ENCODE assay signal across 22 cellular contexts in genomic region chr19:4036576-4037300, GRCh38. TPM values are rescaled to one million over a fixed set of nuclear protein-coding genes. Genes with fewer than 3 reads are reported as not detected.
A peak's percentile ranks its signal among the peaks of the same experiment; 100 is the strongest.
DNase-seq lines count a peak whose midpoint lies in the region; ATAC-seq, FAIRE-seq and TF ChIP-seq lines count a peak whose summit lies in the region.
"Had no signal": no experiment of that assay in that cellular context is flagged by ENCODE, and none has a peak within 500 bp of the region (broad histone marks: within the 10 kb centered on the region; RNA-seq: fewer than 3 reads in every experiment).

No MANE protein-coding gene starts in this region.

- H3K4me2 ChIP-seq in keratinocyte (ENCODE audit: control insufficient read depth, extremely low read depth, insufficient read depth, low read depth, low read length), result no peak overlapping the region
- H3K4me2 ChIP-seq: PC-9 had no signal

- dilution Hi-C loops in keratinocyte (cut with MboI; ENCODE audit: extremely low pct_ligation_motif_present, low sequenced_read_pairs), result no loop called here

- H3K27ac ChIP-seq in keratinocyte (ENCODE audit: control insufficient read depth, insufficient read depth, low read length) (no peak overlapping the region), left ventricle myocardium inferior (replicated peaks) (no peak overlapping the region)
- H3K27ac ChIP-seq: 22Rv1, PC-9, RWPE1 had no signal

- H3K9me1 ChIP-seq in keratinocyte (ENCODE audit: control insufficient read depth, extremely low read depth, insufficient read depth, low read length), result no peaks in the 10 kb centered on the region

- no peaks in the 10 kb centered on the region for H3K27me3 ChIP-seq in keratinocyte (ENCODE audit: control insufficient read depth, extremely low read depth, insufficient read depth, low read length)
- H3K27me3 ChIP-seq in left ventricle myocardium inferior (ENCODE audit: low read depth), result no peaks in the 10 kb centered on the region

- POLR2A ChIA-PET in activated CD4-positive, alpha-beta T cell treated with anti-CD3 and anti-CD28 coated beads for 36 hours (lab: Charles Lee), result no interaction called here
- POLR2A ChIA-PET in WTC11 (lab: Charles Lee), result no interaction called here

- H3K27ac Mint-ChIP-seq in activated CD4-positive, alpha-beta T cell treated with anti-CD3 and anti-CD28 coated beads for 36 hours, result no peak overlapping the region
- H3K27ac Mint-ChIP-seq in WTC11, result no peak overlapping the region
- H3K27ac Mint-ChIP-seq in stimulated activated naive B cell treated with anti-CD40 and anti-IgM and Interleukin-4, amounts not matched to agents 10 μg/mL and 1 μg/mL and 100 μg/mL, for 72 hours, result no peak overlapping the region
- H3K27ac Mint-ChIP-seq: B cell; CD4-positive, alpha-beta T cell; HFFc6 had no signal

- CTCF ChIA-PET in activated CD4-positive, alpha-beta T cell treated with anti-CD3 and anti-CD28 coated beads for 36 hours (lab: Charles Lee), result no interaction called here
- CTCF ChIA-PET in WTC11 (lab: Charles Lee), result no interaction called here

- no peak overlapping the region for H2AFZ ChIP-seq in keratinocyte (ENCODE audit: control insufficient read depth, low read length)
- H2AFZ ChIP-seq: PC-9 had no signal

- no peak for DNase-seq in activated CD4-positive, alpha-beta T cell treated with anti-CD3 and anti-CD28 coated beads for 36 hours
- DNase-seq in activated CD4-positive, alpha-beta T cell treated with anti-CD3 and anti-CD28 coated beads for 1 hour, result no peak
- no peak for DNase-seq in WTC11 (ENCODE audit: low spot score)
- DNase-seq in keratinocyte (ENCODE audit: low read depth, low spot score), result no peak
- no peak for DNase-seq in stimulated activated naive B cell treated with anti-CD40 and anti-IgM and Interleukin-4, amounts not matched to agents 10 μg/mL and 1 μg/mL and 100 μg/mL, for 72 hours
- no peak for DNase-seq in activated T-cell treated with anti-CD3 and anti-CD28 coated beads, Interleukin-2, amount 50 U/mL, for 48 hours
- DNase-seq in middle frontal gyrus (ENCODE audit: extremely low spot score, low spot score), result no peak
- no peak for DNase-seq in left ventricle myocardium inferior
- DNase-seq: CD4-positive, alpha-beta T cell; HFFc6; Karpas-422; NCI-H1048; NCI-H1436; NCI-H1930; NCI-H226; NCI-H524; NCI-H82; PC-9; SIG-M5 had no signal

- intact Hi-C loops in activated CD4-positive, alpha-beta T cell treated with anti-CD3 and anti-CD28 coated beads for 36 hours (cut with DNase I, micrococcal nuclease), result no loop called here
- intact Hi-C loops in left ventricle myocardium inferior (cut with micrococcal nuclease), result no loop called here

- FAIRE-seq in keratinocyte (lab: Jason Lieb, UNC), result peak; percentile 88

- H3K9me3 Mint-ChIP-seq in activated CD4-positive, alpha-beta T cell treated with anti-CD3 and anti-CD28 coated beads for 36 hours (ENCODE audit: low read depth), result no peaks in the 10 kb centered on the region
- no peaks in the 10 kb centered on the region for H3K9me3 Mint-ChIP-seq in WTC11
- no peaks in the 10 kb centered on the region for H3K9me3 Mint-ChIP-seq in stimulated activated naive B cell treated with anti-CD40 and anti-IgM and Interleukin-4, amounts not matched to agents 10 μg/mL and 1 μg/mL and 100 μg/mL, for 72 hours
- H3K9me3 Mint-ChIP-seq: CD4-positive, alpha-beta T cell had no signal

- H3K9me3 ChIP-seq in keratinocyte (ENCODE audit: control insufficient read depth, low read depth, low read length), result peaks cover 3% of the 10 kb centered on the region
- H3K9me3 ChIP-seq in left ventricle myocardium inferior (replicated peaks), result no peaks in the 10 kb centered on the region

- no peaks in the 10 kb centered on the region for H3K79me2 ChIP-seq in keratinocyte (ENCODE audit: control insufficient read depth, insufficient read depth, low read length)

- TF ChIP-seq CTCF in WTC11 (IDR thresholded peaks at IDR 0.05) (no peak), keratinocyte (optimal IDR thresholded peaks at IDR 0.05 in 1 of 3, IDR thresholded peaks at IDR 0.05 in 1 of 3, conservative IDR thresholded peaks at IDR 0.05 in 1 of 3; ENCODE audit: extremely low read depth in 1 of 3, insufficient read depth in 2 of 3, low read length in 3 of 3) (no peak), left ventricle myocardium inferior (IDR thresholded peaks at IDR 0.05; ENCODE audit: borderline replicate concordance) (no peak)

- no peak overlapping the region for H3K4me3 Mint-ChIP-seq in activated CD4-positive, alpha-beta T cell treated with anti-CD3 and anti-CD28 coated beads for 36 hours
- no peak overlapping the region for H3K4me3 Mint-ChIP-seq in WTC11
- no peak overlapping the region for H3K4me3 Mint-ChIP-seq in stimulated activated naive B cell treated with anti-CD40 and anti-IgM and Interleukin-4, amounts not matched to agents 10 μg/mL and 1 μg/mL and 100 μg/mL, for 72 hours
- H3K4me3 Mint-ChIP-seq: B cell; CD4-positive, alpha-beta T cell; HFFc6 had no signal

- H3K9ac ChIP-seq in keratinocyte (ENCODE audit: control insufficient read depth, extremely low read depth, insufficient read depth, low read length), result no peak overlapping the region

- H3K36me3 ChIP-seq in keratinocyte (ENCODE audit: control insufficient read depth in 2 of 2, extremely low read depth in 1 of 2, insufficient read depth in 2 of 2, low read length in 2 of 2), result peaks cover 12 to 18% of the 10 kb centered on the region in 2 experiments
- peaks cover 66% of the 10 kb centered on the region for H3K36me3 ChIP-seq in left ventricle myocardium inferior

- H3K4me3 ChIP-seq in keratinocyte (ENCODE audit: control insufficient read depth in 2 of 3, extremely low read depth in 1 of 3, insufficient read depth in 2 of 3, low read depth in 1 of 3, low read length in 3 of 3) (no peak overlapping the region), left ventricle myocardium inferior (no peak overlapping the region)
- H3K4me3 ChIP-seq: PC-9 had no signal

- peaks cover 4% of the 10 kb centered on the region for H3K36me3 Mint-ChIP-seq in activated CD4-positive, alpha-beta T cell treated with anti-CD3 and anti-CD28 coated beads for 36 hours (ENCODE audit: low read depth)
- peaks cover 6% of the 10 kb centered on the region for H3K36me3 Mint-ChIP-seq in WTC11
- H3K36me3 Mint-ChIP-seq in stimulated activated naive B cell treated with anti-CD40 and anti-IgM and Interleukin-4, amounts not matched to agents 10 μg/mL and 1 μg/mL and 100 μg/mL, for 72 hours, result peaks cover 7 to 14% of the 10 kb centered on the region in 2 donors

- H3K27me3 Mint-ChIP-seq in activated CD4-positive, alpha-beta T cell treated with anti-CD3 and anti-CD28 coated beads for 36 hours, result no peaks in the 10 kb centered on the region
- H3K27me3 Mint-ChIP-seq in WTC11 (ENCODE audit: low read depth), result no peaks in the 10 kb centered on the region; the same call in 1 of the 2 replicates
- H3K27me3 Mint-ChIP-seq in stimulated activated naive B cell treated with anti-CD40 and anti-IgM and Interleukin-4, amounts not matched to agents 10 μg/mL and 1 μg/mL and 100 μg/mL, for 72 hours, result no peaks in the 10 kb centered on the region
- H3K27me3 Mint-ChIP-seq: B cell; CD4-positive, alpha-beta T cell had no signal

- ATAC-seq in activated CD4-positive, alpha-beta T cell treated with anti-CD3 and anti-CD28 coated beads for 36 hours, result peak; percentile 14
- ATAC-seq in WTC11, result no peak
- peak; percentile 6 to 12 for ATAC-seq in stimulated activated naive B cell treated with anti-CD40 and anti-IgM and Interleukin-4, amounts not matched to agents 10 μg/mL and 1 μg/mL and 100 μg/mL, for 72 hours (replicated peaks)

- no peaks in the 10 kb centered on the region for H3K4me1 Mint-ChIP-seq in activated CD4-positive, alpha-beta T cell treated with anti-CD3 and anti-CD28 coated beads for 36 hours
- no peaks in the 10 kb centered on the region for H3K4me1 Mint-ChIP-seq in WTC11
- peaks cover 0 to 8% of the 10 kb centered on the region in 2 donors for H3K4me1 Mint-ChIP-seq in stimulated activated naive B cell treated with anti-CD40 and anti-IgM and Interleukin-4, amounts not matched to agents 10 μg/mL and 1 μg/mL and 100 μg/mL, for 72 hours
- H3K4me1 Mint-ChIP-seq: B cell had no signal

- no peaks in the 10 kb centered on the region for H4K20me1 ChIP-seq in keratinocyte (ENCODE audit: control insufficient read depth, extremely low read depth, insufficient read depth, low read length)

- no peaks in the 10 kb centered on the region for H3K4me1 ChIP-seq in keratinocyte (ENCODE audit: control insufficient read depth, extremely low read depth, insufficient read depth, low read length)
- H3K4me1 ChIP-seq in left ventricle myocardium inferior, result peaks cover 5% of the 10 kb centered on the region

RNA-seq across cellular contexts. Expression of gene PIAS4, which starts 29.2 kb away (rescaled TPM):
- total RNA-seq in activated CD4-positive, alpha-beta T cell treated with anti-CD3 and anti-CD28 coated beads for 36 hours, result 10 to 100 TPM; 23.0 to 37.3 TPM
- total RNA-seq in WTC11 (2021) (45.5 to 46.0 TPM (median 45.9 TPM) in 3 replicates), left ventricle myocardium inferior (15.4 TPM)
- polyA plus RNA-seq in keratinocyte, result 6.1 to 11.4 TPM (median 7.5 TPM) in 3 replicates
- polyA plus RNA-seq in keratinocyte (2011; ENCODE audit: low read depth), result 18.7 TPM
- 6.4 and 13.1 TPM in 2 replicates for polyA plus RNA-seq in keratinocyte (2011; cell fraction: cytosol; rRNA removed)
- polyA plus RNA-seq in keratinocyte (2011; cell fraction: nucleus; rRNA removed), result 12.7 and 17.1 TPM in 2 replicates
- 20.0 and 20.7 TPM in 2 replicates for polyA plus RNA-seq in keratinocyte (2012; ENCODE audit: low replicate concordance)
- 7.4 to 42.2 TPM (median 7.6 TPM) in 3 replicates for polyA minus RNA-seq in keratinocyte
- polyA minus RNA-seq in keratinocyte (2011; cell fraction: cytosol; rRNA and poly(A)+ RNA removed), result 7.7 TPM
- 8.4 and 9.0 TPM in 2 replicates for polyA minus RNA-seq in keratinocyte (2011; cell fraction: nucleus; rRNA and poly(A)+ RNA removed)

RNA-seq across cellular contexts. Expression of gene ZBTB7A, which starts 30.0 kb away (rescaled TPM):
- total RNA-seq in activated CD4-positive, alpha-beta T cell treated with anti-CD3 and anti-CD28 coated beads for 36 hours, result 10 to 100 TPM; 24.0 to 26.4 TPM
- total RNA-seq in WTC11 (2021), result 22.8 to 27.9 TPM (median 24.6 TPM) in 3 replicates
- polyA plus RNA-seq in keratinocyte, result 3.7 to 9.8 TPM (median 7.2 TPM) in 3 replicates
- 18.6 TPM for polyA plus RNA-seq in keratinocyte (2011; ENCODE audit: low read depth)
- 4.8 and 14.2 TPM in 2 replicates for polyA plus RNA-seq in keratinocyte (2011; cell fraction: cytosol; rRNA removed)
- polyA plus RNA-seq in keratinocyte (2011; cell fraction: nucleus; rRNA removed), result 15.6 and 25.3 TPM in 2 replicates
- 23.6 and 24.7 TPM in 2 replicates for polyA plus RNA-seq in keratinocyte (2012; ENCODE audit: low replicate concordance)
- 5.2 to 12.8 TPM (median 7.7 TPM) in 3 replicates for polyA minus RNA-seq in keratinocyte
- polyA minus RNA-seq in keratinocyte (2011; cell fraction: cytosol; rRNA and poly(A)+ RNA removed), result 60.4 TPM
- polyA minus RNA-seq in keratinocyte (2011; cell fraction: nucleus; rRNA and poly(A)+ RNA removed), result 35.8 and 46.1 TPM in 2 replicates
- 30.6 TPM for total RNA-seq in left ventricle myocardium inferior

RNA-seq across cellular contexts. Expression of gene EEF2, which starts 51.5 kb away (rescaled TPM):
- 1,000 to 10,000 TPM; 3,116 to 3,255 TPM for total RNA-seq in activated CD4-positive, alpha-beta T cell treated with anti-CD3 and anti-CD28 coated beads for 36 hours
- total RNA-seq in WTC11 (2021) (3,572 to 3,864 TPM (median 3,852 TPM) in 3 replicates), left ventricle myocardium inferior (2,303 TPM)
- 884 to 1,193 TPM (median 1,022 TPM) in 3 replicates for polyA plus RNA-seq in keratinocyte
- polyA plus RNA-seq in keratinocyte (2011; ENCODE audit: low read depth), result 6,584 TPM
- polyA plus RNA-seq in keratinocyte (2011; cell fraction: cytosol; rRNA removed), result 621 and 1,440 TPM in 2 replicates
- polyA plus RNA-seq in keratinocyte (2011; cell fraction: nucleus; rRNA removed), result 422 and 581 TPM in 2 replicates
- polyA plus RNA-seq in keratinocyte (2012; ENCODE audit: low replicate concordance), result 2,384 and 2,702 TPM in 2 replicates
- polyA minus RNA-seq in keratinocyte, result 880 to 1,449 TPM (median 1,221 TPM) in 3 replicates
- 2,791 TPM for polyA minus RNA-seq in keratinocyte (2011; cell fraction: cytosol; rRNA and poly(A)+ RNA removed)
- 560 and 618 TPM in 2 replicates for polyA minus RNA-seq in keratinocyte (2011; cell fraction: nucleus; rRNA and poly(A)+ RNA removed)
